In the genomic region with DNA sequence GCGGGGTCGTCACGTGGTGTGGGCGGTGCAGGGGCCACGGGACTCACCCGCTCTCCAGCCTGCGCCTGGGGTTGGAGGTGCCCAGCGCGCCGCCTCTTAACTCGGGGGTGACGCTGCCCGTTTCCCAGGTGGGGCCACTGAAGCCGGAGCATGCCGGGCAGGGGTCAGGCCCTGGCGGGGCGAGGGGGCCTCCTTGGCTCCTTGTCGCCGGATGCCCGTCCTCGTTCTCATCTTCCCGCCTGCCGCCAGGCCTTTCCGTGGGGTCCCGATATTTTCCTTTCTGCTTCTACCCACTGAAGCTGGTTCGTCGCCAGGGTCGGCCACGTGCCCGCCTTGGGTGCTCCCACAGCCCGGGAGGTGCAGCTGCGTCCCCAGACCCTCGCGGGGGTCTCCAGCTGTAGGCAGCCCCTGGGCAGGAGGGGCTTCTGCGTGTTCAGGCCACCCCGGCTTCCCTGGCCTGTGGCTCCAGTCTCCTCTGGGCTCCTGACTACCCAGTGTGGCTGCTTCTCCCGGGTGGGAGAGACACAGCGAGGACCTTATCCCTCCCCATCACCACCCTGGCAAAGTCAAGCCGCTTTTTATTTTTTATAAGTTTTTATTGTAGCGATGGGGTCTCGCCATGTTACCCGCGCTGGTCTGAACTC, we compare ENCODE assay signal across 8 cellular contexts. TPM values are rescaled to one million over a fixed set of nuclear protein-coding genes. Genes with fewer than 3 reads are reported as not detected.
DNase-seq lines count a peak whose midpoint lies in the region; ATAC-seq, FAIRE-seq and TF ChIP-seq lines count a peak whose summit lies in the region.

No MANE protein-coding gene starts in this region.

- intact Hi-C loops in GM12878 (cut with micrococcal nuclease; ENCODE audit: unreplicated experiment), result no loop called here

- peak overlapping the region; percentile 68 for H3K4me2 ChIP-seq in GM12878 (ENCODE audit: control insufficient read depth, insufficient read depth)

- 1% methylated on average over 32 of the region's 43 CpGs for WGBS in GM12878 (ENCODE audit: insufficient coverage, insufficient replicate concordance, low lambda C conversion rate, missing lambda C conversion rate)
- 10 to 11% methylated on average over 39 to 43 of the region's 43 CpGs for WGBS in lung, 2 donors

- no peak for ATAC-seq in activated T-cell treated with anti-CD3 and anti-CD28 coated beads, Interleukin-2, amount 50 U/mL, for 72 hours (replicated peaks in 1 of 2)
- ATAC-seq in GM12878, result no peak
- ATAC-seq in lung (ENCODE audit: insufficient read depth, low FRiP score), result no peak
- no peak for ATAC-seq in GM21528 (IDR thresholded peaks at IDR 0.05; ENCODE audit: low FRiP score, unreplicated experiment)
- ATAC-seq in GM21447 (IDR thresholded peaks at IDR 0.05; ENCODE audit: unreplicated experiment), result no peak

- H3K36me3 Mint-ChIP-seq in activated T-cell treated with anti-CD3 and anti-CD28 coated beads, Interleukin-2, amount 50 U/mL, for 72 hours (ENCODE audit: insufficient read depth in 2 of 2), result peaks cover 16 to 23% of the 10 kb centered on the region in 2 donors
- peaks cover 12% of the 10 kb centered on the region for H3K36me3 Mint-ChIP-seq in type B pancreatic cell

- H3K27ac ChIP-seq in GM12878 (ENCODE audit: control insufficient read depth, insufficient read depth), result peak overlapping the region; percentile 97
- H3K27ac ChIP-seq in lung (ENCODE audit: low read depth in 1 of 2, low read length in 1 of 2), result peak overlapping the region; percentile 96 to 100

- H3K9me3 Mint-ChIP-seq in activated T-cell treated with anti-CD3 and anti-CD28 coated beads, Interleukin-2, amount 50 U/mL, for 72 hours, result no peaks in the 10 kb centered on the region
- no peaks in the 10 kb centered on the region for H3K9me3 Mint-ChIP-seq in type B pancreatic cell

- in situ Hi-C loops in GM12878 (cut with MboI), result loop anchor here (5.0 kb wide), 1 partner anchor 96 kb away; no protein-coding TSS in a partner anchor

- TF ChIP-seq CTCF in GM12878 (IDR thresholded peaks at IDR 0.05 in 2 of 3, conservative IDR thresholded peaks at IDR 0.05 in 1 of 3; ENCODE audit: control insufficient read depth in 2 of 3, extremely low read depth in 1 of 3, insufficient read depth in 1 of 3, low read depth in 3 of 3, low read length in 3 of 3), result no peak
- no peak for TF ChIP-seq CTCF in lung (IDR thresholded peaks at IDR 0.05; ENCODE audit: control extremely low read depth, extremely low read depth)
- TF ChIP-seq CTCF in type B pancreatic cell (conservative IDR thresholded peaks at IDR 0.05), result no peak

- peak overlapping the region; percentile 88 to 91 for H3K4me3 Mint-ChIP-seq in activated T-cell treated with anti-CD3 and anti-CD28 coated beads, Interleukin-2, amount 50 U/mL, for 72 hours
- peak overlapping the region; percentile 89 for H3K4me3 Mint-ChIP-seq in type B pancreatic cell

- no peak for FAIRE-seq in GM12878 (lab: Jason Lieb, UNC)

- H3K9ac ChIP-seq in GM12878 (ENCODE audit: control insufficient read depth, insufficient read depth, low read length), result peak overlapping the region; percentile 96

- CTCF ChIA-PET in GM12878 (lab: Yijun Ruan, JAX), result interaction anchor here (1.5 kb wide), 1 partner anchor 32 kb away, joined by 8 read pairs; no protein-coding TSS in a partner anchor

- peak; percentile 14 for TF ChIP-seq POLR2A in GM12878 (IDR thresholded peaks at IDR 0.05; ENCODE audit: low read depth, low read length)

- no peak for DNase-seq in activated T-cell treated with anti-CD3 and anti-CD28 coated beads, Interleukin-2, amount 50 U/mL, for 72 hours
- no peak for DNase-seq in activated T-cell treated with anti-CD3 and anti-CD28 coated beads, Interleukin-2, amount 50 U/mL, for 1 hour
- DNase-seq in GM12878 (ENCODE audit: low read depth, low spot score) (no peak), lung (ENCODE audit: low spot score) (no peak), type B pancreatic cell (ENCODE audit: extremely low spot score, unreplicated experiment) (no peak), NOMO-1 treated with DMSO at 0.1 percent for 48 hours (lab: John Stamatoyannopoulos, UW; ENCODE audit: unreplicated experiment) (no peak)

- H3K27me3 ChIP-seq in GM12878 (replicated peaks in 1 of 2; ENCODE audit: control insufficient read depth in 2 of 2, insufficient read depth in 2 of 2, low read length in 1 of 2), result no peaks in the 10 kb centered on the region
- H3K27me3 ChIP-seq in lung (ENCODE audit: control insufficient read depth, insufficient read depth), result no peaks in the 10 kb centered on the region

- peaks cover 51% of the 10 kb centered on the region for H3K79me2 ChIP-seq in GM12878 (ENCODE audit: control insufficient read depth, insufficient read depth, low read length)

- peaks cover 35 to 52% of the 10 kb centered on the region in 2 experiments for H3K36me3 ChIP-seq in GM12878 (ENCODE audit: control insufficient read depth in 2 of 2, insufficient read depth in 2 of 2, low read length in 1 of 2)
- H3K36me3 ChIP-seq in lung (ENCODE audit: control insufficient read depth in 2 of 2, insufficient read depth in 2 of 2, low read length in 2 of 2), result peaks cover 13 to 47% of the 10 kb centered on the region in 2 donors

- peak overlapping the region; percentile 85 for H3K4me3 ChIP-seq in GM12878
- peak overlapping the region; percentile 43 for H3K4me3 ChIP-seq in lung

- SMC1A ChIA-PET in GM12878 (lab: Charles Lee; ENCODE audit: uncharacterized antibody, unreplicated experiment), result no interaction called here

- H3K4me1 Mint-ChIP-seq in activated T-cell treated with anti-CD3 and anti-CD28 coated beads, Interleukin-2, amount 50 U/mL, for 72 hours (ENCODE audit: low read depth), result peaks cover 65% of the 10 kb centered on the region
- peaks cover 24% of the 10 kb centered on the region for H3K4me1 Mint-ChIP-seq in type B pancreatic cell (ENCODE audit: unreplicated experiment)

- H3K9me3 ChIP-seq in GM12878 (replicated peaks; ENCODE audit: control insufficient read depth, insufficient read depth, low read length) (no peaks in the 10 kb centered on the region), lung (ENCODE audit: control insufficient read depth in 2 of 2, insufficient read depth in 1 of 2, low read length in 1 of 2) (no peaks in the 10 kb centered on the region)

- peak overlapping the region; percentile 87 for H3K27ac Mint-ChIP-seq in activated T-cell treated with anti-CD3 and anti-CD28 coated beads, Interleukin-2, amount 50 U/mL, for 72 hours
- H3K27ac Mint-ChIP-seq in type B pancreatic cell, result peak overlapping the region; percentile 90

- H4K20me1 ChIP-seq in GM12878 (ENCODE audit: control insufficient read depth, insufficient read depth), result no peaks in the 10 kb centered on the region; the same call in 1 of the 2 replicates

- peak overlapping the region; percentile 50 for H2AFZ ChIP-seq in GM12878 (ENCODE audit: control insufficient read depth, low read depth, low read length)

- peaks cover 19% of the 10 kb centered on the region for H3K4me1 ChIP-seq in GM12878 (ENCODE audit: control insufficient read depth, insufficient read depth, low read length)
- peaks cover 11 to 24% of the 10 kb centered on the region in 2 donors for H3K4me1 ChIP-seq in lung (ENCODE audit: control insufficient read depth in 2 of 2, insufficient read depth in 2 of 2, low read length in 2 of 2)

- no peaks in the 10 kb centered on the region for H3K27me3 Mint-ChIP-seq in activated T-cell treated with anti-CD3 and anti-CD28 coated beads, Interleukin-2, amount 50 U/mL, for 72 hours (ENCODE audit: low read depth)
- H3K27me3 Mint-ChIP-seq in type B pancreatic cell, result no peaks in the 10 kb centered on the region

- TF ChIP-seq EP300 in GM12878 (IDR thresholded peaks at IDR 0.05; ENCODE audit: borderline replicate concordance in 1 of 2, control insufficient read depth in 1 of 2, low read depth in 2 of 2, low read length in 2 of 2), result no peak

- POLR2A ChIA-PET in GM12878 (lab: Charles Lee), result interaction anchor here (1.2 kb wide), 1 partner anchor 33 kb away, joined by 3 read pairs; no protein-coding TSS in a partner anchor

- no peak for TF ChIP-seq RAD21 in GM12878 (IDR thresholded peaks at IDR 0.05; ENCODE audit: insufficient read depth, low read depth, low read length)

- RAD21 ChIA-PET in GM12878 (lab: Charles Lee; ENCODE audit: unreplicated experiment), result interaction anchor here (1.4 to 3.9 kb wide), 2 partner anchors 32 to 96 kb away, joined by 5 to 29 read pairs; no protein-coding TSS in a partner anchor

- BruUV-seq in GM12878 (replicated peaks; lab: Mats Ljungman, UMichigan), result no TSS peak

RNA-seq across cellular contexts. Expression of a gene that starts 0.8 kb away (rescaled TPM):
- 10 to 100 TPM; 59.8 to 69.1 TPM for total RNA-seq in activated T-cell treated with anti-CD3 and anti-CD28 coated beads, Interleukin-2, amount 50 U/mL, for 72 hours
- total RNA-seq in GM12878 (2013; cell fraction: nucleolus; rRNA removed), result 15.3 and 16.8 TPM in 2 replicates
- total RNA-seq in GM12878 (2014; rRNA removed) (52.8 and 57.6 TPM in 2 replicates), GM12878 (2014; rRNA removed; fragmentation: Illumina TruSeq; extraction: Trizol) (15.4 and 18.8 TPM in 2 replicates), GM12878 (2021) (71.8 and 73.0 TPM in 2 replicates), lung (10 to 100 TPM; 17.5 to 66.5 TPM), type B pancreatic cell (ENCODE audit: low replicate concordance) (30.6 and 36.4 TPM in 2 replicates)
- polyA plus RNA-seq in GM12878 (2011; ENCODE audit: low read depth), result 13.7 TPM
- polyA plus RNA-seq in GM12878 (2011; rRNA removed) (14.8 and 29.6 TPM in 2 replicates), GM12878 (2014; fragmentation: Illumina TruSeq; extraction: Trizol) (1.1 and 8.1 TPM in 2 replicates), GM12878 (2014; fragmentation: Nextera tagmentation; extraction: Ambion mirVana) (1 to 10 TPM in 1 of 2 experiments, under 1 TPM in 1; 0.89 to 6.9 TPM), GM12878 (2014; rRNA removed) (94.6 and 104 TPM in 2 replicates), GM12878 (2016; fragmentation: Nextera tagmentation; extraction: Ambion mirVana) (10 to 100 TPM; 72.0 to 79.9 TPM), lung (10 to 100 TPM; 72.3 to 89.3 TPM)
- 85.8 and 125 TPM in 2 replicates for polyA plus RNA-seq in GM12878 (2011; cell fraction: cytosol; rRNA removed)
- 64.1 and 89.0 TPM in 2 replicates for polyA plus RNA-seq in GM12878 (2011; cell fraction: nucleus; rRNA removed)
- 61.2 and 63.0 TPM in 2 replicates for polyA plus RNA-seq in GM12878 (2012)
- 10.3 and 34.2 TPM in 2 replicates for polyA minus RNA-seq in GM12878 (2011; rRNA and poly(A)+ RNA removed)
- polyA minus RNA-seq in GM12878 (2011; cell fraction: cytosol; rRNA and poly(A)+ RNA removed), result 20.5 and 25.9 TPM in 2 replicates
- 11.1 and 20.1 TPM in 2 replicates for polyA minus RNA-seq in GM12878 (2011; cell fraction: nucleus; rRNA and poly(A)+ RNA removed)

RNA-seq across cellular contexts. Expression of a gene that starts 7.0 kb away (rescaled TPM):
- total RNA-seq in activated T-cell treated with anti-CD3 and anti-CD28 coated beads, Interleukin-2, amount 50 U/mL, for 72 hours, result 100 to 1,000 TPM; 400 to 456 TPM
- total RNA-seq in GM12878 (2013; cell fraction: nucleolus; rRNA removed), result 275 and 320 TPM in 2 replicates
- total RNA-seq in GM12878 (2014; rRNA removed), result 216 and 225 TPM in 2 replicates
- 228 and 243 TPM in 2 replicates for total RNA-seq in GM12878 (2014; rRNA removed; fragmentation: Illumina TruSeq; extraction: Trizol)
- 264 and 284 TPM in 2 replicates for total RNA-seq in GM12878 (2021)
- polyA plus RNA-seq in GM12878 (2011; ENCODE audit: low read depth), result 115 TPM
- polyA plus RNA-seq in GM12878 (2011; rRNA removed), result 153 and 253 TPM in 2 replicates
- polyA plus RNA-seq in GM12878 (2011; cell fraction: cytosol; rRNA removed), result 253 and 279 TPM in 2 replicates
- polyA plus RNA-seq in GM12878 (2011; cell fraction: nucleus; rRNA removed), result 892 and 1,145 TPM in 2 replicates
- 254 and 374 TPM in 2 replicates for polyA plus RNA-seq in GM12878 (2012)
- 152 and 313 TPM in 2 replicates for polyA plus RNA-seq in GM12878 (2014; fragmentation: Illumina TruSeq; extraction: Trizol)
- 10 to 100 TPM; 27.6 to 52.4 TPM for polyA plus RNA-seq in GM12878 (2014; fragmentation: Nextera tagmentation; extraction: Ambion mirVana)
- 335 and 370 TPM in 2 replicates for polyA plus RNA-seq in GM12878 (2014; rRNA removed)
- 100 to 1,000 TPM; 162 to 166 TPM for polyA plus RNA-seq in GM12878 (2016; fragmentation: Nextera tagmentation; extraction: Ambion mirVana)
- 50.8 and 65.0 TPM in 2 replicates for polyA minus RNA-seq in GM12878 (2011; rRNA and poly(A)+ RNA removed)
- 44.4 and 56.1 TPM in 2 replicates for polyA minus RNA-seq in GM12878 (2011; cell fraction: cytosol; rRNA and poly(A)+ RNA removed)
- polyA minus RNA-seq in GM12878 (2011; cell fraction: nucleus; rRNA and poly(A)+ RNA removed), result 81.2 and 108 TPM in 2 replicates
- 100 to 1,000 TPM; 435 to 443 TPM for total RNA-seq in lung
- polyA plus RNA-seq in lung, result 100 to 1,000 TPM; 313 to 488 TPM
- total RNA-seq in type B pancreatic cell (ENCODE audit: low replicate concordance), result 316 and 421 TPM in 2 replicates

RNA-seq across cellular contexts. Expression of a gene that starts 9.6 kb away (rescaled TPM):
- total RNA-seq in activated T-cell treated with anti-CD3 and anti-CD28 coated beads, Interleukin-2, amount 50 U/mL, for 72 hours, result not detected
- total RNA-seq in GM12878 (2013; cell fraction: nucleolus; rRNA removed), result not detected in 2 replicates
- total RNA-seq in GM12878 (2014; rRNA removed) (not detected in 2 replicates), GM12878 (2014; rRNA removed; fragmentation: Illumina TruSeq; extraction: Trizol) (not detected in 2 replicates), GM12878 (2021) (not detected in 2 replicates), lung (under 1 TPM in 1 of 2 donors, not detected in 1; 0.37 TPM), type B pancreatic cell (ENCODE audit: low replicate concordance) (5.1 and 17.6 TPM in 2 replicates)
- not detected for polyA plus RNA-seq in GM12878 (2011; ENCODE audit: low read depth)
- polyA plus RNA-seq in GM12878 (2011; rRNA removed) (not detected in 2 replicates), GM12878 (2014; fragmentation: Illumina TruSeq; extraction: Trizol) (not detected in 2 replicates), GM12878 (2014; fragmentation: Nextera tagmentation; extraction: Ambion mirVana) (not detected), GM12878 (2014; rRNA removed) (not detected in 2 replicates), GM12878 (2016; fragmentation: Nextera tagmentation; extraction: Ambion mirVana) (not detected), lung (not detected)
- not detected in 2 replicates for polyA plus RNA-seq in GM12878 (2011; cell fraction: cytosol; rRNA removed)
- polyA plus RNA-seq in GM12878 (2011; cell fraction: nucleus; rRNA removed), result not detected in 2 replicates
- not detected in 2 replicates for polyA plus RNA-seq in GM12878 (2012)
- polyA minus RNA-seq in GM12878 (2011; rRNA and poly(A)+ RNA removed), result not detected in 2 replicates
- polyA minus RNA-seq in GM12878 (2011; cell fraction: cytosol; rRNA and poly(A)+ RNA removed), result not detected in 2 replicates
- polyA minus RNA-seq in GM12878 (2011; cell fraction: nucleus; rRNA and poly(A)+ RNA removed), result not detected in 2 replicates

RNA-seq across cellular contexts. Expression of a gene that starts 27.7 kb away (rescaled TPM):
- 10 to 100 TPM; 72.3 to 75.4 TPM for total RNA-seq in activated T-cell treated with anti-CD3 and anti-CD28 coated beads, Interleukin-2, amount 50 U/mL, for 72 hours
- total RNA-seq in GM12878 (2013; cell fraction: nucleolus; rRNA removed), result 69.3 and 73.1 TPM in 2 replicates
- total RNA-seq in GM12878 (2014; rRNA removed), result 6.1 and 8.4 TPM in 2 replicates
- 6.5 and 7.0 TPM in 2 replicates for total RNA-seq in GM12878 (2014; rRNA removed; fragmentation: Illumina TruSeq; extraction: Trizol)
- total RNA-seq in GM12878 (2021), result 51.5 and 52.3 TPM in 2 replicates
- 6.0 TPM for polyA plus RNA-seq in GM12878 (2011; ENCODE audit: low read depth)
- 7.6 and 12.2 TPM in 2 replicates for polyA plus RNA-seq in GM12878 (2011; rRNA removed)
- 24.2 and 29.5 TPM in 2 replicates for polyA plus RNA-seq in GM12878 (2011; cell fraction: cytosol; rRNA removed)
- 102 and 129 TPM in 2 replicates for polyA plus RNA-seq in GM12878 (2011; cell fraction: nucleus; rRNA removed)
- polyA plus RNA-seq in GM12878 (2012), result 26.6 and 35.6 TPM in 2 replicates
- polyA plus RNA-seq in GM12878 (2014; fragmentation: Illumina TruSeq; extraction: Trizol), result 4.2 and 7.9 TPM in 2 replicates
- polyA plus RNA-seq in GM12878 (2014; fragmentation: Nextera tagmentation; extraction: Ambion mirVana), result under 1 TPM; 0.38 to 0.63 TPM
- polyA plus RNA-seq in GM12878 (2014; rRNA removed), result 30.9 and 33.7 TPM in 2 replicates
- polyA plus RNA-seq in GM12878 (2016; fragmentation: Nextera tagmentation; extraction: Ambion mirVana), result 1 to 10 TPM; 2.3 TPM
- polyA minus RNA-seq in GM12878 (2011; rRNA and poly(A)+ RNA removed), result 2.3 and 11.8 TPM in 2 replicates
- 21.7 and 23.8 TPM in 2 replicates for polyA minus RNA-seq in GM12878 (2011; cell fraction: cytosol; rRNA and poly(A)+ RNA removed)
- 29.9 and 46.6 TPM in 2 replicates for polyA minus RNA-seq in GM12878 (2011; cell fraction: nucleus; rRNA and poly(A)+ RNA removed)
- 100 to 1,000 TPM in 1 of 2 donors, 10 to 100 TPM in 1; 39.7 to 185 TPM for total RNA-seq in lung
- 10 to 100 TPM; 49.3 to 68.0 TPM for polyA plus RNA-seq in lung
- 122 and 127 TPM in 2 replicates for total RNA-seq in type B pancreatic cell (ENCODE audit: low replicate concordance)

RNA-seq across cellular contexts. Expression of a gene that starts 34.5 kb away (rescaled TPM):
- total RNA-seq in activated T-cell treated with anti-CD3 and anti-CD28 coated beads, Interleukin-2, amount 50 U/mL, for 72 hours, result 100 to 1,000 TPM; 169 to 201 TPM
- total RNA-seq in GM12878 (2013; cell fraction: nucleolus; rRNA removed), result 14.2 and 16.6 TPM in 2 replicates
- 45.8 and 52.5 TPM in 2 replicates for total RNA-seq in GM12878 (2014; rRNA removed)
- 18.9 and 23.6 TPM in 2 replicates for total RNA-seq in GM12878 (2014; rRNA removed; fragmentation: Illumina TruSeq; extraction: Trizol)
- 304 and 305 TPM in 2 replicates for total RNA-seq in GM12878 (2021)
- 34.8 TPM for polyA plus RNA-seq in GM12878 (2011; ENCODE audit: low read depth)
- 18.5 and 46.6 TPM in 2 replicates for polyA plus RNA-seq in GM12878 (2011; rRNA removed)
- 109 and 189 TPM in 2 replicates for polyA plus RNA-seq in GM12878 (2011; cell fraction: cytosol; rRNA removed)
- polyA plus RNA-seq in GM12878 (2011; cell fraction: nucleus; rRNA removed), result 95.0 and 142 TPM in 2 replicates
- polyA plus RNA-seq in GM12878 (2012), result 163 and 185 TPM in 2 replicates
- polyA plus RNA-seq in GM12878 (2014; fragmentation: Illumina TruSeq; extraction: Trizol), result 1.4 and 12.8 TPM in 2 replicates
- polyA plus RNA-seq in GM12878 (2014; fragmentation: Nextera tagmentation; extraction: Ambion mirVana), result 10 to 100 TPM in 1 of 2 experiments, 1 to 10 TPM in 1; 7.2 to 45.0 TPM
- polyA plus RNA-seq in GM12878 (2014; rRNA removed), result 179 and 216 TPM in 2 replicates
- polyA plus RNA-seq in GM12878 (2016; fragmentation: Nextera tagmentation; extraction: Ambion mirVana), result 100 to 1,000 TPM; 355 to 357 TPM
- 38.4 and 79.7 TPM in 2 replicates for polyA minus RNA-seq in GM12878 (2011; rRNA and poly(A)+ RNA removed)
- 73.8 and 96.8 TPM in 2 replicates for polyA minus RNA-seq in GM12878 (2011; cell fraction: cytosol; rRNA and poly(A)+ RNA removed)
- polyA minus RNA-seq in GM12878 (2011; cell fraction: nucleus; rRNA and poly(A)+ RNA removed), result 21.4 and 39.0 TPM in 2 replicates
- total RNA-seq in lung, result 100 to 1,000 TPM in 1 of 2 donors, 10 to 100 TPM in 1; 27.1 to 217 TPM
- 100 to 1,000 TPM; 157 to 266 TPM for polyA plus RNA-seq in lung
- 165 and 197 TPM in 2 replicates for total RNA-seq in type B pancreatic cell (ENCODE audit: low replicate concordance)
